8 cellular contexts compared by ENCODE assay signal in genomic region chr7:32891046-32891799, GRCh38. TPM values are rescaled to one million over a fixed set of nuclear protein-coding genes. Genes with fewer than 3 reads are reported as not detected.
DNase-seq lines count a peak whose midpoint lies in the region; ATAC-seq and TF ChIP-seq lines count a peak whose summit lies in the region.

Gene KBTBD2, minus strand, starts transcription at chr7:32891760. Its CDS starts 12,156 bp downstream, at chr7:32879604.

- peak; percentile 64 for TF ChIP-seq POLR2A in GM18526 (IDR thresholded peaks at IDR 0.05; ENCODE audit: extremely low read depth, insufficient read length)

- intact Hi-C loops in left colon (cut with DNase I, micrococcal nuclease), result no loop called here

- ATAC-seq in HG03060 (IDR thresholded peaks at IDR 0.05; ENCODE audit: low read depth, unreplicated experiment) (peak; percentile 38), left colon (peak; percentile 54)

- peak within 1 kb of the TSS; percentile 96 for H3K27ac ChIP-seq in cingulate gyrus (ENCODE audit: low read depth, low read length)

- DNase-seq in ACHN, result peak; percentile 94
- DNase-seq in NCI-H226, result peak; percentile 96
- peak; percentile 70 for DNase-seq in activated CD4-positive, alpha-beta T cell treated with anti-CD3 and anti-CD28 coated beads for 1 hour
- peak; percentile 82 to 85 for DNase-seq in left colon
- peak; percentile 19 to 65 for DNase-seq in stimulated activated CD4-positive, alpha-beta T cell treated with anti-CD3 and anti-CD28 coated beads, Interleukin-1b, Interleukin-23, amount 100 ng/mL, for 4 hours (ENCODE audit: low read depth in 2 of 2)

- in situ Hi-C loops in ACHN (cut with HindIII; ENCODE audit: low pct_ligation_motif_present, low pct_unique_long_range_greater_than_20kb, low sequenced_read_pairs), result no loop called here

RNA-seq across cellular contexts. Expression of gene KBTBD2, which starts in this region (rescaled TPM):
- total RNA-seq in left colon, result 10 to 100 TPM; 22.2 to 25.7 TPM

Comparison
In these comparisons a context has a peak if more than half of its experiments do, and no peak if none do; other contexts are left out.
1. Peak in every context shown above with its lines: DNase-seq, ATAC-seq and H3K27ac ChIP-seq.
2. DNase-seq: peak in every context shown above with its lines; median percentile 96 in NCI-H226; 94 in ACHN; 84 in left colon; 70 in activated CD4-positive, alpha-beta T cell treated with anti-CD3 and anti-CD28 coated beads for 1 hour; 42 in stimulated activated CD4-positive, alpha-beta T cell treated with anti-CD3 and anti-CD28 coated beads, Interleukin-1b, Interleukin-23, amount 100 ng/mL, for 4 hours.